Comparison of ENCODE assay signal across 8 cellular contexts in the genomic region with DNA sequence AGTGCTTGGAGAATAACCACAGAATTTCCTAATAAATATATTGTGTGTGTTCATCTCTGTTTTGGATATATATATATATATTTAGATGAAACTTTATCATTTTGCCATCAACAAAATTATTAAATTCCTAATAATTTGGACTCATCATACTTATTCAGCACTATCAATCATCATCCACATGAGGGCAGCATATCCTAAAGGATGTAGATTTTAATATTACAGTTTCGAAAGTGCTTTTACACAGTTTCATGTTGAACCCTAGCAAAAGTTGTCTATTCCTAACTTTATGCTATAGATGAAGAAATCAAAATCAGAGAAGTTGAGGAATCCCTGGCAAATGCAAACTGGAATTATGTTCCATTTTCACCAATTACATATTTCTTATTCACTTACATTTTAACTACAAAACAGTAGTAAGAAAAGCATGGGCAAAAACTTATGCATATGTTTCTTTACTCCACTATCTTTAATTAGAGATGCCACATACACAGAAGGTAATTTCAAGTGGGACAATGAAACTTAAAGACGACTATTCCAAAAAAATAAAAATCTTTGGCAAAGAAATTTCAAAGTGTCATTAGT. TPM values are rescaled to one million over a fixed set of nuclear protein-coding genes. Genes with fewer than 3 reads are reported as not detected.
DNase-seq lines count a peak whose midpoint lies in the region; ATAC-seq, FAIRE-seq and TF ChIP-seq lines count a peak whose summit lies in the region.

No MANE protein-coding gene starts in this region.

- no peaks in the 10 kb centered on the region for H3K27me3 ChIP-seq in bronchial epithelial cell (ENCODE audit: control insufficient read depth, insufficient read depth, low read length)

- peak; percentile 23 for TF ChIP-seq CTCF in bronchial epithelial cell (IDR thresholded peaks at IDR 0.05; ENCODE audit: insufficient read depth, low read length, severe bottlenecking)

- DNase-seq in AML-193 (lab: John Stamatoyannopoulos, UW), result peak; percentile 54 to 61
- peak; percentile 7 for DNase-seq in NCI-H2029 (lab: John Stamatoyannopoulos, UW)
- DNase-seq in bronchial epithelial cell (ENCODE audit: low read depth), result peak; percentile 43
- peak; percentile 44 for DNase-seq in midbrain (lab: John Stamatoyannopoulos, UW)
- no peak for DNase-seq in activated CD4-positive, CD25-positive, alpha-beta regulatory T cell (lab: John Stamatoyannopoulos, UW)
- DNase-seq in activated CD8-positive, alpha-beta memory T cell treated with anti-CD3 and anti-CD28 coated beads, Interleukin-2, amount 10 ng/mL, durations not matched to agents 7 days and 5 days, result no peak

- FAIRE-seq in bronchial epithelial cell (lab: Jason Lieb, UNC), result no peak

- CTCF ChIA-PET in activated CD8-positive, alpha-beta memory T cell treated with anti-CD3 and anti-CD28 coated beads, Interleukin-2, amount 10 ng/mL, durations not matched to agents 7 days and 5 days (lab: Charles Lee), result interaction anchor here (1.0 to 1.5 kb wide), 3 partner anchors 142 to 494 kb away, joined by 3 to 5 read pairs (median 4); no protein-coding TSS in a partner anchor

- H3K4me1 Mint-ChIP-seq in activated CD8-positive, alpha-beta memory T cell treated with anti-CD3 and anti-CD28 coated beads, Interleukin-2, amount 10 ng/mL, durations not matched to agents 7 days and 5 days, result no peaks in the 10 kb centered on the region

- no peaks in the 10 kb centered on the region for H3K9me3 Mint-ChIP-seq in activated CD8-positive, alpha-beta memory T cell treated with anti-CD3 and anti-CD28 coated beads, Interleukin-2, amount 10 ng/mL, durations not matched to agents 7 days and 5 days (ENCODE audit: low read depth)

- no peak overlapping the region for H3K4me3 ChIP-seq in bronchial epithelial cell (ENCODE audit: low read depth, low read length)

- no peaks in the 10 kb centered on the region for H3K36me3 ChIP-seq in bronchial epithelial cell (ENCODE audit: control insufficient read depth, insufficient read depth, low read length)

- no peaks in the 10 kb centered on the region for H3K27me3 Mint-ChIP-seq in activated CD8-positive, alpha-beta memory T cell treated with anti-CD3 and anti-CD28 coated beads, Interleukin-2, amount 10 ng/mL, durations not matched to agents 7 days and 5 days

- H3K27ac Mint-ChIP-seq in activated CD8-positive, alpha-beta memory T cell treated with anti-CD3 and anti-CD28 coated beads, Interleukin-2, amount 10 ng/mL, durations not matched to agents 7 days and 5 days, result no peak overlapping the region

- H3K36me3 Mint-ChIP-seq in activated CD8-positive, alpha-beta memory T cell treated with anti-CD3 and anti-CD28 coated beads, Interleukin-2, amount 10 ng/mL, durations not matched to agents 7 days and 5 days, result no peaks in the 10 kb centered on the region

- ATAC-seq in GM18907 (IDR thresholded peaks at IDR 0.05; ENCODE audit: unreplicated experiment) (peak; percentile 54), HG03135 (IDR thresholded peaks at IDR 0.05; ENCODE audit: unreplicated experiment) (no peak)
- no peak for ATAC-seq in activated CD8-positive, alpha-beta memory T cell treated with anti-CD3 and anti-CD28 coated beads, Interleukin-2, amount 10 ng/mL, durations not matched to agents 7 days and 5 days

- no peak overlapping the region for H3K4me3 Mint-ChIP-seq in activated CD8-positive, alpha-beta memory T cell treated with anti-CD3 and anti-CD28 coated beads, Interleukin-2, amount 10 ng/mL, durations not matched to agents 7 days and 5 days

RNA-seq across cellular contexts. Expression of a gene that starts 36.6 kb away (rescaled TPM):
- total RNA-seq in bronchial epithelial cell, result not detected in 2 replicates
- total RNA-seq in activated CD8-positive, alpha-beta memory T cell treated with anti-CD3 and anti-CD28 coated beads, Interleukin-2, amount 10 ng/mL, durations not matched to agents 7 days and 5 days, result not detected

RNA-seq across cellular contexts. Expression of a gene that starts 50.2 kb away (rescaled TPM):
- not detected in 2 replicates for total RNA-seq in bronchial epithelial cell
- total RNA-seq in activated CD8-positive, alpha-beta memory T cell treated with anti-CD3 and anti-CD28 coated beads, Interleukin-2, amount 10 ng/mL, durations not matched to agents 7 days and 5 days, result not detected

Comparison
In these comparisons a context has a peak if more than half of its experiments do, and no peak if none do; other contexts are left out.
1. DNase-seq: peak in AML-193 (2 of 2), NCI-H2029 (single experiment), bronchial epithelial cell (single experiment) and midbrain (single experiment); none in activated CD4-positive, CD25-positive, alpha-beta regulatory T cell (0 of 4) and activated CD8-positive, alpha-beta memory T cell treated with anti-CD3 and anti-CD28 coated beads, Interleukin-2, amount 10 ng/mL, durations not matched to agents 7 days and 5 days (single experiment).